Comparison of ENCODE assay signal across 1 cellular context in genomic region chr3:173399001-173399400, GRCh38.
TF ChIP-seq lines count a peak whose summit lies in the region.

No MANE protein-coding gene starts in this region.

TF ChIP-seq in GM23338, 12 proteins besides CTCF, POLR2A, EP300 and RAD21 (continued from another document):
- TF ChIP-seq, protein P1, sequence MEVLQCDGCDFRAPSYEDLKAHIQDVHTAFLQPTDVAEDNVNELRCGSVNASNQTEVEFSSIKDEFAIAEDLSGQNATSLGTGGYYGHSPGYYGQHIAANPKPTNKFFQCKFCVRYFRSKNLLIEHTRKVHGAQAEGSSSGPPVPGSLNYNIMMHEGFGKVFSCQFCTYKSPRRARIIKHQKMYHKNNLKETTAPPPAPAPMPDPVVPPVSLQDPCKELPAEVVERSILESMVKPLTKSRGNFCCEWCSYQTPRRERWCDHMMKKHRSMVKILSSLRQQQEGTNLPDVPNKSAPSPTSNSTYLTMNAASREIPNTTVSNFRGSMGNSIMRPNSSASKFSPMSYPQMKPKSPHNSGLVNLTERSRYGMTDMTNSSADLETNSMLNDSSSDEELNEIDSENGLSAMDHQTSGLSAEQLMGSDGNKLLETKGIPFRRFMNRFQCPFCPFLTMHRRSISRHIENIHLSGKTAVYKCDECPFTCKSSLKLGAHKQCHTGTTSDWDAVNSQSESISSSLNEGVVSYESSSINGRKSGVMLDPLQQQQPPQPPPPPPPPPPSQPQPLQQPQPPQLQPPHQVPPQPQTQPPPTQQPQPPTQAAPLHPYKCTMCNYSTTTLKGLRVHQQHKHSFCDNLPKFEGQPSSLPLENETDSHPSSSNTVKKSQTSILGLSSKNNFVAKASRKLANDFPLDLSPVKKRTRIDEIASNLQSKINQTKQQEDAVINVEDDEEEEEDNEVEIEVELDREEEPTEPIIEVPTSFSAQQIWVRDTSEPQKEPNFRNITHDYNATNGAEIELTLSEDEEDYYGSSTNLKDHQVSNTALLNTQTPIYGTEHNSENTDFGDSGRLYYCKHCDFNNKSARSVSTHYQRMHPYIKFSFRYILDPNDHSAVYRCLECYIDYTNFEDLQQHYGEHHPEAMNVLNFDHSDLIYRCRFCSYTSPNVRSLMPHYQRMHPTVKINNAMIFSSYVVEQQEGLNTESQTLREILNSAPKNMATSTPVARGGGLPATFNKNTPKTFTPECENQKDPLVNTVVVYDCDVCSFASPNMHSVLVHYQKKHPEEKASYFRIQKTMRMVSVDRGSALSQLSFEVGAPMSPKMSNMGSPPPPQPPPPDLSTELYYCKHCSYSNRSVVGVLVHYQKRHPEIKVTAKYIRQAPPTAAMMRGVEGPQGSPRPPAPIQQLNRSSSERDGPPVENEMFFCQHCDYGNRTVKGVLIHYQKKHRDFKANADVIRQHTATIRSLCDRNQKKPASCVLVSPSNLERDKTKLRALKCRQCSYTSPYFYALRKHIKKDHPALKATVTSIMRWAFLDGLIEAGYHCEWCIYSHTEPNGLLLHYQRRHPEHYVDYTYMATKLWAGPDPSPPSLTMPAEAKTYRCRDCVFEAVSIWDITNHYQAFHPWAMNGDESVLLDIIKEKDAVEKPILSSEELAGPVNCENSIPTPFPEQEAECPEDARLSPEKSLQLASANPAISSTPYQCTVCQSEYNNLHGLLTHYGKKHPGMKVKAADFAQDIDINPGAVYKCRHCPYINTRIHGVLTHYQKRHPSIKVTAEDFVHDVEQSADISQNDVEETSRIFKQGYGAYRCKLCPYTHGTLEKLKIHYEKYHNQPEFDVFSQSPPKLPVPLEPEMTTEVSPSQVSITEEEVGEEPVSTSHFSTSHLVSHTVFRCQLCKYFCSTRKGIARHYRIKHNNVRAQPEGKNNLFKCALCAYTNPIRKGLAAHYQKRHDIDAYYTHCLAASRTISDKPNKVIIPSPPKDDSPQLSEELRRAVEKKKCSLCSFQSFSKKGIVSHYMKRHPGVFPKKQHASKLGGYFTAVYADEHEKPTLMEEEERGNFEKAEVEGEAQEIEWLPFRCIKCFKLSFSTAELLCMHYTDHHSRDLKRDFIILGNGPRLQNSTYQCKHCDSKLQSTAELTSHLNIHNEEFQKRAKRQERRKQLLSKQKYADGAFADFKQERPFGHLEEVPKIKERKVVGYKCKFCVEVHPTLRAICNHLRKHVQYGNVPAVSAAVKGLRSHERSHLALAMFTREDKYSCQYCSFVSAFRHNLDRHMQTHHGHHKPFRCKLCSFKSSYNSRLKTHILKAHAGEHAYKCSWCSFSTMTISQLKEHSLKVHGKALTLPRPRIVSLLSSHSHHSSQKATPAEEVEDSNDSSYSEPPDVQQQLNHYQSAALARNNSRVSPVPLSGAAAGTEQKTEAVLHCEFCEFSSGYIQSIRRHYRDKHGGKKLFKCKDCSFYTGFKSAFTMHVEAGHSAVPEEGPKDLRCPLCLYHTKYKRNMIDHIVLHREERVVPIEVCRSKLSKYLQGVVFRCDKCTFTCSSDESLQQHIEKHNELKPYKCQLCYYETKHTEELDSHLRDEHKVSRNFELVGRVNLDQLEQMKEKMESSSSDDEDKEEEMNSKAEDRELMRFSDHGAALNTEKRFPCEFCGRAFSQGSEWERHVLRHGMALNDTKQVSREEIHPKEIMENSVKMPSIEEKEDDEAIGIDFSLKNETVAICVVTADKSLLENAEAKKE (CRISPR knock-in tag; IDR thresholded peaks at IDR 0.05) = no peak
- TF ChIP-seq POLR2AphosphoS5 (IDR thresholded peaks at IDR 0.05; ENCODE audit: low read depth) = no peak
